Comparison of ENCODE assay signal across 8 cellular contexts in the genomic region with DNA sequence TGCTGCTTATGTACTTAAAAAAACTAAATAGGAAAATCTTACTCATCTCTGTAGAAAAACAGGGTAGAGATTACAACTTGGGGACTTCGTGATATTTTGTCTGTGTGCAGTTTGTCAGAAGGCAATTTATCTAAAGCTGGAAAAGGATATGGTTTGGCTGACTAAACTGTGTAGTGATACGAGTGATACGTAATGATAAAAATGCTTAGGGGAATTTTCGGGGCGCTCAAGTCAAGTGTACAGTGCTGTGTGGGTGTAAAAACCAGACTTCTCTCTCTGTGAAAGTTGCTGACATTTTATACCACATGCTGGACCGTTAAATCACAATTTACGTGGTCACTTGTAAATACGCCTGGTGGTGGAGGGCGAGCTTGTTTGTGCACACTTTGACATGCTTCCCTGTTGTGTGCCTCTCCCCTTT.
DNase-seq lines count a peak whose midpoint lies in the region; ATAC-seq, FAIRE-seq and TF ChIP-seq lines count a peak whose summit lies in the region.

No MANE protein-coding gene starts in this region.

- 33 to 57% (median 40%) methylated on average over 9 of the region's 9 CpGs for WGBS in psoas muscle, 3 donors

- no peak for TF ChIP-seq CTCF in CD8-positive, alpha-beta T cell (IDR thresholded peaks at IDR 0.05)
- TF ChIP-seq CTCF in GM20000 (IDR thresholded peaks at IDR 0.05; ENCODE audit: extremely low read depth, missing control alignments) = no peak
- no peak for TF ChIP-seq CTCF in astrocyte of the spinal cord (IDR thresholded peaks at IDR 0.05; ENCODE audit: low read depth, low read length)
- TF ChIP-seq CTCF in psoas muscle (IDR thresholded peaks at IDR 0.05) = no peak
- TF ChIP-seq CTCF in D721Med (IDR thresholded peaks at IDR 0.05; ENCODE audit: insufficient read depth, missing control alignments) = no peak

- intact Hi-C loops in CD8-positive, alpha-beta T cell (cut with DNase I, micrococcal nuclease) = loop anchor here in 1 of 2 experiments (2.0 to 10.0 kb wide), 4 partner anchors 18 to 240 kb away; a partner anchor contains a TSS
- intact Hi-C loops in psoas muscle (cut with DNase I) = no loop called here

- peaks cover 17% of the 10 kb centered on the region for H3K4me1 Mint-ChIP-seq in CD8-positive, alpha-beta T cell (ENCODE audit: low read depth)

- H3K4me3 Mint-ChIP-seq in CD8-positive, alpha-beta T cell = peak overlapping the region; percentile 83

- peak overlapping the region; percentile 75 for H3K27ac Mint-ChIP-seq in CD8-positive, alpha-beta T cell

- no peaks in the 10 kb centered on the region for H3K9me3 ChIP-seq in CD8-positive, alpha-beta T cell (ENCODE audit: low read length)
- H3K9me3 ChIP-seq in psoas muscle = no peaks in the 10 kb centered on the region

- H3K4me1 ChIP-seq in CD8-positive, alpha-beta T cell (ENCODE audit: insufficient read depth, low read length) = peaks cover 4% of the 10 kb centered on the region
- no peaks in the 10 kb centered on the region for H3K4me1 ChIP-seq in psoas muscle

- FAIRE-seq in D721Med (lab: Jason Lieb, UNC) = no peak

- H3K4me3 ChIP-seq in CD8-positive, alpha-beta T cell (ENCODE audit: low read depth, low read length) = no peak overlapping the region
- H3K4me3 ChIP-seq in astrocyte of the spinal cord (ENCODE audit: low read depth, low read length) (no peak overlapping the region), psoas muscle (no peak overlapping the region)

- H3K9me3 Mint-ChIP-seq in CD8-positive, alpha-beta T cell = no peaks in the 10 kb centered on the region

- no peaks in the 10 kb centered on the region for H3K36me3 Mint-ChIP-seq in CD8-positive, alpha-beta T cell

- CTCF ChIA-PET in CD8-positive, alpha-beta T cell (lab: Charles Lee) = interaction anchor here (1.0 kb wide), 1 partner anchor 11 kb away, joined by 3 read pairs; no protein-coding TSS in a partner anchor

- peak in 3 of 7 experiments; percentile 4 to 37 (median 6) for DNase-seq in CD8-positive, alpha-beta T cell
- DNase-seq in GM20000 (ENCODE audit: low spot score) (peak; percentile 62), astrocyte of the spinal cord (ENCODE audit: low read depth, low spot score) (peak; percentile 8), nucleus accumbens (lab: John Stamatoyannopoulos, UW) (no peak), psoas muscle (no peak), SKM-1 (lab: John Stamatoyannopoulos, UW; ENCODE audit: unreplicated experiment) (no peak), D721Med (ENCODE audit: insufficient read length, low spot score) (no peak)

- H3K27me3 Mint-ChIP-seq in CD8-positive, alpha-beta T cell (ENCODE audit: low read depth) = no peaks in the 10 kb centered on the region

- in situ Hi-C loops in astrocyte of the spinal cord (cut with HindIII; ENCODE audit: low sequenced_read_pairs) = no loop called here

- no peaks in the 10 kb centered on the region for H3K36me3 ChIP-seq in CD8-positive, alpha-beta T cell (ENCODE audit: insufficient read depth, low read length)
- H3K36me3 ChIP-seq in psoas muscle (ENCODE audit: insufficient read depth in 1 of 2, low read depth in 1 of 2) = no peaks in the 10 kb centered on the region

- POLR2A ChIA-PET in CD8-positive, alpha-beta T cell (lab: Charles Lee) = interaction anchor here (1.2 to 2.0 kb wide), 2 partner anchors 14 to 113 kb away, joined by 5 to 7 read pairs; no protein-coding TSS in a partner anchor

- peak overlapping the region; percentile 15 for H3K27ac ChIP-seq in CD8-positive, alpha-beta T cell (ENCODE audit: low read depth, low read length)
- no peak overlapping the region for H3K27ac ChIP-seq in psoas muscle

- H3K27me3 ChIP-seq in CD8-positive, alpha-beta T cell (ENCODE audit: insufficient read depth, low read length) = no peaks in the 10 kb centered on the region
- H3K27me3 ChIP-seq in psoas muscle (ENCODE audit: insufficient read depth in 3 of 3, low read length in 2 of 3) = no peaks in the 10 kb centered on the region

- peak; percentile 86 for ATAC-seq in CD8-positive, alpha-beta T cell
- peak; percentile 94 for ATAC-seq in HG03460 (IDR thresholded peaks at IDR 0.05; ENCODE audit: unreplicated experiment)
- ATAC-seq in psoas muscle = no peak

Comparison
In these comparisons a context has a peak if more than half of its experiments do, and no peak if none do; other contexts are left out.
1. ATAC-seq: peak in CD8-positive, alpha-beta T cell (single experiment) and HG03460 (single experiment); none in psoas muscle (0 of 4).
2. DNase-seq: peak in GM20000 (single experiment) and astrocyte of the spinal cord (single experiment); none in nucleus accumbens (0 of 56), psoas muscle (0 of 2), SKM-1 (single experiment) and D721Med (single experiment).